ENCODE assay signal across 15 cellular contexts in the genomic region with DNA sequence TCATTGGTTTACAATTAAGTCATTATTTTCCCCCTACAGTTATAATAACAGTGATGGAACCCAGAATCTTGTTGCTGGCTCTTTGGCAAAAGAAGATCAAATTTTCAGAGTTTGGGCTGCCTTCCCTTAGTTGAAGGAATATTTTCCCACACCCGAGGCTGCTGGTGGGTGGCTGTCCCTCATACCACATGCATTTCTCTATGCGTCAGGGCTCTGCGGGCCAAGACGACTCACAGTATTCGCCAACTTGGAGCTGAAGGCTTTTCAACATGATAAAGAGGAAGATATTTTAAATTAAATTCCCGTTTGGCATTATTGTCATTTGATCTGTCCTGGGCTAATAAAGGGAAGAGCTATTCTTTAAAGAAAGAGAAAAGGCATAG.
DNase-seq lines count a peak whose midpoint lies in the region; ATAC-seq and TF ChIP-seq lines count a peak whose summit lies in the region.
"Had no signal": no experiment of that assay in that cellular context is flagged by ENCODE, and none has a peak within 500 bp of the region (broad histone marks: within the 10 kb centered on the region; RNA-seq: fewer than 3 reads in every experiment).

No MANE protein-coding gene starts in this region.

- H3K4me1 ChIP-seq in breast epithelium = peaks cover 4 to 11% of the 10 kb centered on the region in 2 donors
- peaks cover 10 to 19% of the 10 kb centered on the region in 2 donors for H3K4me1 ChIP-seq in aorta (ENCODE audit: control insufficient read depth in 1 of 2, insufficient read depth in 2 of 2, low read length in 2 of 2)

- CTCF ChIA-PET in MCF 10A (lab: Yijun Ruan, JAX) = interaction anchor here (0.6 to 5.2 kb wide), 5 partner anchors 9 to 99 kb away, joined by 3 to 35 read pairs (median 4); no protein-coding TSS in a partner anchor

- no peak overlapping the region for H3K4me3 Mint-ChIP-seq in MCF 10A (ENCODE audit: unreplicated experiment)
- no peak overlapping the region for H3K4me3 Mint-ChIP-seq in nephron progenitor cell
- H3K4me3 Mint-ChIP-seq: activated CD8-positive, alpha-beta T cell treated with anti-CD3 and anti-CD28 coated beads for 36 hours had no signal

- intact Hi-C loops in breast epithelium (cut with DNase I; ENCODE audit: low total_unique reads) (no loop called here), MCF 10A (cut with micrococcal nuclease) (no loop called here), aorta (cut with DNase I) (loop anchor here in 1 of 2 donors (10.0 kb wide), 1 partner anchor 736 kb away; a partner anchor contains a TSS)

- no peak for TF ChIP-seq POLR2A in breast epithelium (IDR thresholded peaks at IDR 0.05)

- POLR2A ChIA-PET in MCF 10A (lab: Yijun Ruan, JAX) = interaction anchor here (0.7 to 2.7 kb wide), 4 partner anchors 20 to 53 kb away, joined by 3 to 19 read pairs (median 6); no protein-coding TSS in a partner anchor

- TF ChIP-seq CTCF in breast epithelium (IDR thresholded peaks at IDR 0.05) (no peak), MCF 10A (IDR thresholded peaks at IDR 0.05; ENCODE audit: unreplicated experiment) (no peak), fibroblast of mammary gland (conservative IDR thresholded peaks at IDR 0.05; ENCODE audit: control insufficient read depth, insufficient read depth, low read depth, low read length) (no peak), nephron progenitor cell (IDR thresholded peaks at IDR 0.05) (no peak)

- H3K27ac ChIP-seq in breast epithelium = peak overlapping the region; percentile 75 to 76
- peak overlapping the region; percentile 6 to 9 for H3K27ac ChIP-seq in aorta (ENCODE audit: low read depth in 1 of 2, low read length in 2 of 2)
- H3K27ac ChIP-seq: cardiac muscle cell had no signal

- WGBS in aorta, 2 donors = 2 to 6% methylated on average over 6 of the region's 6 CpGs

- H3K9me3 ChIP-seq in breast epithelium (no peaks in the 10 kb centered on the region), aorta (ENCODE audit: control insufficient read depth, low read length) (no peaks in the 10 kb centered on the region)

- H3K27me3 Mint-ChIP-seq in MCF 10A (ENCODE audit: insufficient read depth, unreplicated experiment) (no peaks in the 10 kb centered on the region), nephron progenitor cell (ENCODE audit: low read depth, poor library complexity) (peaks cover 4% of the 10 kb centered on the region)

- no peak overlapping the region for H3K27ac Mint-ChIP-seq in MCF 10A (ENCODE audit: low read depth, unreplicated experiment)
- H3K27ac Mint-ChIP-seq in nephron progenitor cell = peak overlapping the region; percentile 7
- H3K27ac Mint-ChIP-seq: activated CD8-positive, alpha-beta T cell treated with anti-CD3 and anti-CD28 coated beads for 36 hours had no signal

- H3K36me3 ChIP-seq in breast epithelium (no peaks in the 10 kb centered on the region), aorta (ENCODE audit: control insufficient read depth in 1 of 2, insufficient read depth in 2 of 2, low read length in 1 of 2) (no peaks in the 10 kb centered on the region)
- H3K36me3 ChIP-seq: cardiac muscle cell had no signal

- ATAC-seq in aorta (ENCODE audit: low FRiP score) = peak; percentile 71
- ATAC-seq: activated CD8-positive, alpha-beta T cell treated with anti-CD3 and anti-CD28 coated beads for 36 hours had no signal

- H3K36me3 Mint-ChIP-seq in MCF 10A (ENCODE audit: insufficient read depth, unreplicated experiment) (no peaks in the 10 kb centered on the region), nephron progenitor cell (ENCODE audit: low read depth) (no peaks in the 10 kb centered on the region)

- H3K27me3 ChIP-seq in breast epithelium (no peaks in the 10 kb centered on the region), aorta (ENCODE audit: control insufficient read depth in 1 of 2, insufficient read depth in 2 of 2, low read length in 1 of 2) (no peaks in the 10 kb centered on the region)
- H3K27me3 ChIP-seq: cardiac muscle cell had no signal

- BruUV-seq in MCF 10A (replicated peaks; lab: Mats Ljungman, UMichigan) = no TSS peak

- H3K9me3 Mint-ChIP-seq in MCF 10A (ENCODE audit: unreplicated experiment) = no peaks in the 10 kb centered on the region
- H3K9me3 Mint-ChIP-seq in nephron progenitor cell = no peaks in the 10 kb centered on the region
- H3K9me3 Mint-ChIP-seq: activated CD8-positive, alpha-beta T cell treated with anti-CD3 and anti-CD28 coated beads for 36 hours had no signal

- H3K4me3 ChIP-seq in breast epithelium (peak overlapping the region in 1 of 3 donors; percentile 26), fibroblast of mammary gland (ENCODE audit: control insufficient read depth, low read depth, low read length) (no peak overlapping the region), aorta (ENCODE audit: low read length in 2 of 2) (no peak overlapping the region)
- H3K4me3 ChIP-seq: cardiac muscle cell had no signal

- DNase-seq in breast epithelium (ENCODE audit: low spot score in 2 of 2) = no peak
- DNase-seq in MCF 10A (ENCODE audit: unreplicated experiment) = no peak
- peak; percentile 89 for DNase-seq in fibroblast of mammary gland (ENCODE audit: low read depth)
- no peak for DNase-seq in nephron progenitor cell
- DNase-seq in aorta = peak; percentile 73 to 81
- DNase-seq in retina = no peak
- DNase-seq in NCI-H69 (lab: John Stamatoyannopoulos, UW) = no peak
- DNase-seq in NCI-H1417 (lab: John Stamatoyannopoulos, UW) = no peak
- DNase-seq: 8988T; activated CD8-positive, alpha-beta T cell treated with anti-CD3 and anti-CD28 coated beads for 36 hours; activated effector memory CD4-positive, alpha-beta T cell treated with Interleukin-2 at 50 U/mL for 16 hours; NCI-H1436 treated with DMSO at 0.1 percent for 48 hours; NCI-H748 treated with DMSO at 0.1 percent for 48 hours; SIG-M5 had no signal

- H3K4me1 Mint-ChIP-seq in MCF 10A (ENCODE audit: insufficient read depth, unreplicated experiment) (peaks cover 29% of the 10 kb centered on the region), nephron progenitor cell (peaks cover 53% of the 10 kb centered on the region)

Comparison
In these comparisons a context has a peak if more than half of its experiments do, and no peak if none do; other contexts are left out.
1. DNase-seq: peak in fibroblast of mammary gland (single experiment) and aorta (2 of 2); none in breast epithelium (0 of 2), MCF 10A (single experiment), nephron progenitor cell (single experiment), retina (single experiment), NCI-H69 (single experiment) and NCI-H1417 (0 of 3).